In the genomic region with DNA sequence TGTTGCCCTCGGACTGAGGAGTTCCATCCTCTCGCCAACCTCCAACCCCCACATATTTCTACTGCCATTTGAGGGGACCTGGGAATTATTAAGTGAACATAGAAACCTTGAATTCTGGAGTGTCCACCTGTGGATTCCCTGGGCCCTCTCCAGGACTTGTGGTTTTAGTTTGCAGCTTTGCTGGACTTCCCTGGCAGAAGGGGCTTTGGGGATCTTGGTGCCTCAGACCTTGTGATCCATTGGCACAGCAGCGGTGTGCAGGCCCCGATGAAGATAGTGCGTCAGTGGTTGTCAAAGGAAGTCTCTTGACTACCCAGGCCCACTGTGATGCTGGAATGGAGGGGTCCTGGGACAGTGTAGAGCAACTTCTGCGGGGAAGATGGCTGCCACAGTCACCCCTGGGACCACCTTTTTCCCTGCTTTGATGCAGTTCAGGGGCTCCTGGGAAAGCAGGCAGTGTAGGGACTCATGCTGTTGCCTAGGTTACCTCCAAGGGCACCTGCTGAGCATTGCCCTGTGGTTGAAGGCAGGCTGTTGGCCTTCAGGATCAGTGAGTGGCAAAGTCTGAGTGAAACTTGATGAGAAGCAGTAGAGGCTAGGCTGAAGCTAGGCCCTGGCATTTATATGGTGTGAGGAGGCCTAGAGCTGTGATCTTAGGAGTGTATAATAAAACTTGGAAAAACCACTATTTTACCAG, we compare ENCODE assay signal across 1 cellular context.
TF ChIP-seq lines count a peak whose summit lies in the region.

No MANE protein-coding gene starts in this region.

TF ChIP-seq in IMR-90, 13 proteins besides CTCF, POLR2A, EP300 and RAD21 (continued from another document):
- no peak for TF ChIP-seq MAFK (IDR thresholded peaks at IDR 0.05; ENCODE audit: low read depth, low read length)
- no peak for TF ChIP-seq RCOR1 (IDR thresholded peaks at IDR 0.05; ENCODE audit: insufficient replicate concordance, low read length)
- no peak for TF ChIP-seq RFX5 (IDR thresholded peaks at IDR 0.05; ENCODE audit: low read depth, low read length)
- TF ChIP-seq CEBPB (IDR thresholded peaks at IDR 0.05; ENCODE audit: low read depth, low read length) = no peak
- TF ChIP-seq FOS (IDR thresholded peaks at IDR 0.05; ENCODE audit: low read depth, low read length) = no peak
- TF ChIP-seq BHLHE40 (IDR thresholded peaks at IDR 0.05; ENCODE audit: low read depth, low read length) = no peak
